Comparison of ENCODE assay signal across 16 cellular contexts in genomic region chr17:7767425-7768021, GRCh38. TPM values are rescaled to one million over a fixed set of nuclear protein-coding genes. Genes with fewer than 3 reads are reported as not detected.
DNase-seq lines count a peak whose midpoint lies in the region; ATAC-seq and TF ChIP-seq lines count a peak whose summit lies in the region.
"Had no signal": no experiment of that assay in that cellular context is flagged by ENCODE, and none has a peak within 500 bp of the region (broad histone marks: within the 10 kb centered on the region; RNA-seq: fewer than 3 reads in every experiment).

No MANE protein-coding gene starts in this region.

- H3K27me3 ChIP-seq in AG04450 (ENCODE audit: control insufficient read depth, insufficient read depth, low read length) (peaks cover 10% of the 10 kb centered on the region), left lung (peaks cover 0 to 15% of the 10 kb centered on the region in 2 donors)
- H3K27me3 ChIP-seq: vagina had no signal

- intact Hi-C loops in left lung (cut with DNase I) (no loop called here), Right ventricle myocardium inferior (cut with DNase I) (no loop called here)
- intact Hi-C loops in activated T-helper 1 cell treated with anti-CD3 and anti-CD28 coated beads, Interleukin-12 subunit alpha, Interleukin-12 subunit beta, Interleukin-2, Interleukin-4 antibody, amounts not matched to agents 30 ng/mL and 10 ng/mL and 1 ng/mL, durations not matched to agents 14 hours and 24 hours and 36 hours (cut with micrococcal nuclease): no loop called here

- H3K4me3 Mint-ChIP-seq in activated T-helper 1 cell treated with anti-CD3 and anti-CD28 coated beads, Interleukin-12 subunit alpha, Interleukin-12 subunit beta, Interleukin-2, Interleukin-4 antibody, amounts not matched to agents 30 ng/mL and 10 ng/mL and 1 ng/mL, durations not matched to agents 14 hours and 24 hours and 36 hours: no peak overlapping the region
- H3K4me3 Mint-ChIP-seq: activated B cell treated with CpG ODN at 0.5 μM for 24 hours, B cell, naive B cell had no signal

- H3K4me1 ChIP-seq in left lung: no peaks in the 10 kb centered on the region
- H3K4me1 ChIP-seq: vagina had no signal

- H3K27ac ChIP-seq in AG04450 (ENCODE audit: low read depth, low read length) (no peak overlapping the region), left lung (no peak overlapping the region)
- H3K27ac ChIP-seq: vagina had no signal

- DNase-seq in AG04450 (ENCODE audit: low read depth, low spot score): peak; percentile 30
- peak; percentile 79 for DNase-seq in NCI-H1092 treated with DMSO at 0.1 percent for 48 hours (lab: John Stamatoyannopoulos, UW)
- DNase-seq in astrocyte of the hippocampus (ENCODE audit: low read depth, low spot score): peak; percentile 83
- DNase-seq in left lung: no peak
- no peak for DNase-seq in Ammon's horn (ENCODE audit: low spot score)
- no peak for DNase-seq in Right ventricle myocardium inferior (ENCODE audit: missing footprints)
- DNase-seq in RKO (ENCODE audit: low spot score): no peak
- DNase-seq in activated T-helper 1 cell treated with anti-CD3 and anti-CD28 coated beads, Interleukin-12 subunit alpha, Interleukin-12 subunit beta, Interleukin-2, Interleukin-4 antibody, amounts not matched to agents 30 ng/mL and 10 ng/mL and 1 ng/mL, durations not matched to agents 14 hours and 24 hours and 36 hours (ENCODE audit: low spot score): no peak
- DNase-seq: activated B cell treated with CpG ODN at 0.5 μM for 24 hours; foreskin melanocyte; KG1; naive B cell; stimulated activated naive CD4-positive, alpha-beta T cell had no signal

- H3K27me3 Mint-ChIP-seq in activated T-helper 1 cell treated with anti-CD3 and anti-CD28 coated beads, Interleukin-12 subunit alpha, Interleukin-12 subunit beta, Interleukin-2, Interleukin-4 antibody, amounts not matched to agents 30 ng/mL and 10 ng/mL and 1 ng/mL, durations not matched to agents 14 hours and 24 hours and 36 hours (ENCODE audit: insufficient read depth): peaks cover 3% of the 10 kb centered on the region

- H3K4me3 ChIP-seq in AG04450 (ENCODE audit: low read depth, low read length): no peak overlapping the region
- no peak overlapping the region for H3K4me3 ChIP-seq in left lung
- H3K4me3 ChIP-seq: vagina had no signal

- ATAC-seq in left lung (peak; percentile 89), Right ventricle myocardium inferior (no peak)

- TF ChIP-seq CTCF in AG04450 (IDR thresholded peaks at IDR 0.05; ENCODE audit: low read depth, low read length) (no peak), left lung (IDR thresholded peaks at IDR 0.05) (no peak)

- no peaks in the 10 kb centered on the region for H3K9me3 Mint-ChIP-seq in activated T-helper 1 cell treated with anti-CD3 and anti-CD28 coated beads, Interleukin-12 subunit alpha, Interleukin-12 subunit beta, Interleukin-2, Interleukin-4 antibody, amounts not matched to agents 30 ng/mL and 10 ng/mL and 1 ng/mL, durations not matched to agents 14 hours and 24 hours and 36 hours
- H3K9me3 Mint-ChIP-seq: activated B cell treated with CpG ODN at 0.5 μM for 24 hours, naive B cell had no signal

- no peaks in the 10 kb centered on the region for H3K4me1 Mint-ChIP-seq in activated T-helper 1 cell treated with anti-CD3 and anti-CD28 coated beads, Interleukin-12 subunit alpha, Interleukin-12 subunit beta, Interleukin-2, Interleukin-4 antibody, amounts not matched to agents 30 ng/mL and 10 ng/mL and 1 ng/mL, durations not matched to agents 14 hours and 24 hours and 36 hours (ENCODE audit: low read depth)
- H3K4me1 Mint-ChIP-seq: activated B cell treated with CpG ODN at 0.5 μM for 24 hours, B cell, naive B cell had no signal

- POLR2A ChIA-PET in AG04450 (lab: Yijun Ruan, JAX): interaction anchor here (0.7 to 1.2 kb wide), 5 partner anchors 11 to 107 kb away, joined by 3 to 6 read pairs (median 4); no protein-coding TSS in a partner anchor

- H3K9me3 ChIP-seq in AG04450 (ENCODE audit: control insufficient read depth, insufficient read depth, low read length): peaks cover 4% of the 10 kb centered on the region; the same call in 1 of the 2 replicates
- no peaks in the 10 kb centered on the region for H3K9me3 ChIP-seq in left lung
- H3K9me3 ChIP-seq: vagina had no signal

- H3K36me3 ChIP-seq in left lung: no peaks in the 10 kb centered on the region
- H3K36me3 ChIP-seq: vagina had no signal

- H3K36me3 Mint-ChIP-seq in activated T-helper 1 cell treated with anti-CD3 and anti-CD28 coated beads, Interleukin-12 subunit alpha, Interleukin-12 subunit beta, Interleukin-2, Interleukin-4 antibody, amounts not matched to agents 30 ng/mL and 10 ng/mL and 1 ng/mL, durations not matched to agents 14 hours and 24 hours and 36 hours (ENCODE audit: low read depth): no peaks in the 10 kb centered on the region
- H3K36me3 Mint-ChIP-seq: naive B cell had no signal

- no peak overlapping the region for H3K27ac Mint-ChIP-seq in activated T-helper 1 cell treated with anti-CD3 and anti-CD28 coated beads, Interleukin-12 subunit alpha, Interleukin-12 subunit beta, Interleukin-2, Interleukin-4 antibody, amounts not matched to agents 30 ng/mL and 10 ng/mL and 1 ng/mL, durations not matched to agents 14 hours and 24 hours and 36 hours
- H3K27ac Mint-ChIP-seq: activated B cell treated with CpG ODN at 0.5 μM for 24 hours, B cell, naive B cell had no signal

- CTCF ChIA-PET in AG04450 (lab: Charles Lee): interaction anchor here (0.6 to 1.4 kb wide), 3 partner anchors 15 to 229 kb away, joined by 3 to 5 read pairs (median 3); no protein-coding TSS in a partner anchor

RNA-seq across cellular contexts. Expression of gene DNAH2, which starts 50.0 kb away (rescaled TPM):
- 0.04 and 0.06 TPM in 2 replicates for polyA plus RNA-seq in AG04450 (2011; rRNA removed)
- polyA minus RNA-seq in AG04450 (2011; rRNA and poly(A)+ RNA removed): 0.09 TPM in 2 replicates
- 1 to 10 TPM in 1 of 2 donors, under 1 TPM in 1; 0.67 to 3.4 TPM for total RNA-seq in left lung
- not detected for total RNA-seq in Right ventricle myocardium inferior
- not detected in 2 replicates for total RNA-seq in activated T-helper 1 cell treated with anti-CD3 and anti-CD28 coated beads, Interleukin-12 subunit alpha, Interleukin-12 subunit beta, Interleukin-2, Interleukin-4 antibody, amounts not matched to agents 30 ng/mL and 10 ng/mL and 1 ng/mL, durations not matched to agents 14 hours and 24 hours and 36 hours
- total RNA-seq: activated B cell treated with CpG ODN at 0.5 μM for 24 hours, B cell, OCI-LY7 had no signal

Comparison
In these comparisons a context has a peak if more than half of its experiments do, and no peak if none do; other contexts are left out.
1. DNase-seq: peak in AG04450 (single experiment), NCI-H1092 treated with DMSO at 0.1 percent for 48 hours (single experiment) and astrocyte of the hippocampus (single experiment); none in left lung (0 of 2), Ammon's horn (single experiment), Right ventricle myocardium inferior (single experiment), RKO (single experiment) and activated T-helper 1 cell treated with anti-CD3 and anti-CD28 coated beads, Interleukin-12 subunit alpha, Interleukin-12 subunit beta, Interleukin-2, Interleukin-4 antibody, amounts not matched to agents 30 ng/mL and 10 ng/mL and 1 ng/mL, durations not matched to agents 14 hours and 24 hours and 36 hours (single experiment).